ENCODE assay signal across 20 cellular contexts in genomic region chr2:209868595-209868994, GRCh38.
DNase-seq lines count a peak whose midpoint lies in the region; ATAC-seq, FAIRE-seq and TF ChIP-seq lines count a peak whose summit lies in the region.
"Had no signal": no experiment of that assay in that cellular context is flagged by ENCODE, and none has a peak within 500 bp of the region (broad histone marks: within the 10 kb centered on the region; RNA-seq: fewer than 3 reads in every experiment).

No MANE protein-coding gene starts in this region.

- H2AFZ ChIP-seq in IMR-90 (replicated peaks; ENCODE audit: low read length, poor library complexity) (no peak overlapping the region), H1 (ENCODE audit: low read length) (no peak overlapping the region)

- WGBS in A549 (ENCODE audit: missing lambda C conversion rate): 2% methylated on average over 4 of the region's 4 CpGs
- no CpG with 5 or more reads among the region's 4 CpGs for WGBS in IMR-90 (ENCODE audit: extremely low coverage in 2 of 2, insufficient read length in 1 of 2), 2 experiments
- 89% methylated on average over 4 of the region's 4 CpGs; no CpG with 5 or more reads in 1 of the 2 experiments for WGBS in H1 (ENCODE audit: extremely low coverage in 1 of 2, insufficient coverage in 1 of 2, insufficient read length in 1 of 2, insufficient replicate concordance in 2 of 2, low coverage in 1 of 2, low lambda C conversion rate in 2 of 2, missing lambda C conversion rate in 1 of 2), 2 experiments

- DNase-seq in A549 (ENCODE audit: low read depth in 1 of 2, low spot score in 1 of 2) (no peak), IMR-90 (no peak), H1 (ENCODE audit: low read depth in 1 of 2, low spot score in 2 of 2) (no peak)
- DNase-seq: 8988T; AML-193; Caco-2; Calu3; CD4-positive, alpha-beta T cell; CD8-positive, alpha-beta T cell; DMS79 treated with DMSO at 0.1 percent for 48 hours; GF-D8 had no signal

- no peak overlapping the region for H2BK20ac ChIP-seq in IMR-90 (ENCODE audit: low read depth, low read length)
- H2BK20ac ChIP-seq in H1 (ENCODE audit: low read length): no peak overlapping the region

- TF ChIP-seq EP300 in A549 (IDR thresholded peaks at IDR 0.05) (no peak), H1 (IDR thresholded peaks at IDR 0.05; ENCODE audit: borderline replicate concordance in 1 of 2, low read depth in 2 of 2, low read length in 2 of 2) (no peak)

- H3K4ac ChIP-seq in IMR-90 (ENCODE audit: low read depth, low read length): no peak overlapping the region
- no peak overlapping the region for H3K4ac ChIP-seq in H1 (replicated peaks; ENCODE audit: insufficient read length, low read depth, low read length)

- H3K79me2 ChIP-seq in H1 (ENCODE audit: control insufficient read depth in 1 of 2, insufficient read depth in 2 of 2, low read length in 2 of 2): no peaks in the 10 kb centered on the region

- no peak overlapping the region for H3K4me3 ChIP-seq in A549
- H3K4me3 ChIP-seq in IMR-90 (ENCODE audit: insufficient read depth, low read depth, low read length): no peak overlapping the region
- H3K4me3 ChIP-seq in H1 (ENCODE audit: extremely low read depth in 1 of 4, insufficient read depth in 2 of 4, low read depth in 3 of 4, low read length in 4 of 4): no peak overlapping the region
- H3K4me3 ChIP-seq: BLaER1 treated with 17β-estradiol and CSF1 and Interleukin-3, amounts not matched to agents 10 nM and 100 nM had no signal

- H4K5ac ChIP-seq in IMR-90 (ENCODE audit: low read depth, low read length) (no peak overlapping the region), H1 (ENCODE audit: insufficient read length, low read depth, low read length) (no peak overlapping the region)

- H4K20me1 ChIP-seq in IMR-90 (ENCODE audit: insufficient read depth, low read length) (no peaks in the 10 kb centered on the region), H1 (replicated peaks in 1 of 2; ENCODE audit: control insufficient read depth in 1 of 2, insufficient read depth in 2 of 2, low read length in 2 of 2) (no peaks in the 10 kb centered on the region)
- H4K20me1 ChIP-seq: BLaER1 treated with 17β-estradiol and CSF1 and Interleukin-3, amounts not matched to agents 10 nM and 100 nM had no signal

- H3K27ac ChIP-seq in A549 (no peak overlapping the region), IMR-90 (ENCODE audit: insufficient read depth, low read length) (no peak overlapping the region), H1 (ENCODE audit: low read depth, low read length) (no peak overlapping the region)
- H3K27ac ChIP-seq: BLaER1 treated with 17β-estradiol and CSF1 and Interleukin-3, amounts not matched to agents 10 nM and 100 nM; C4-2B had no signal

- H4K91ac ChIP-seq in IMR-90 (ENCODE audit: insufficient read depth, low read depth, low read length): no peak overlapping the region
- H4K91ac ChIP-seq in H1 (replicated peaks; ENCODE audit: insufficient read length, low read length): no peak overlapping the region

- no peak overlapping the region for H3K56ac ChIP-seq in IMR-90 (ENCODE audit: extremely low read depth, insufficient read depth, low read length)
- no peak overlapping the region for H3K56ac ChIP-seq in H1 (replicated peaks; ENCODE audit: insufficient read length, low read depth, low read length)

- no peak for TF ChIP-seq RAD21 in A549 (conservative IDR thresholded peaks at IDR 0.05 in 1 of 2, IDR thresholded peaks at IDR 0.05 in 1 of 2)
- no peak for TF ChIP-seq RAD21 in IMR-90 (IDR thresholded peaks at IDR 0.05; ENCODE audit: low read length)
- no peak for TF ChIP-seq RAD21 in H1 (IDR thresholded peaks at IDR 0.05 in 1 of 2, conservative IDR thresholded peaks at IDR 0.05 in 1 of 2; ENCODE audit: low read depth in 2 of 2, low read length in 2 of 2)

- no peak for TF ChIP-seq CTCF in A549 (IDR thresholded peaks at IDR 0.05)
- TF ChIP-seq CTCF in IMR-90 (conservative IDR thresholded peaks at IDR 0.05; ENCODE audit: low read depth, low read length): no peak
- no peak for TF ChIP-seq CTCF in H1 (IDR thresholded peaks at IDR 0.05; ENCODE audit: control extremely low read depth in 1 of 3, insufficient read depth in 1 of 3, low read depth in 1 of 3, low read length in 3 of 3)

- H3K36me3 ChIP-seq in IMR-90 (ENCODE audit: control insufficient read depth, insufficient read depth, low read length): no peaks in the 10 kb centered on the region
- no peaks in the 10 kb centered on the region for H3K36me3 ChIP-seq in H1 (ENCODE audit: control insufficient read depth in 2 of 4, insufficient read depth in 4 of 4, low read length in 3 of 4)
- H3K36me3 ChIP-seq: BLaER1 treated with 17β-estradiol and CSF1 and Interleukin-3, amounts not matched to agents 10 nM and 100 nM had no signal

- dilution Hi-C loops in IMR-90 (cut with HindIII; ENCODE audit: low sequenced_read_pairs, unreplicated experiment): no loop called here

- FAIRE-seq in A549 (lab: Jason Lieb, UNC) (no peak), H1 (lab: Jason Lieb, UNC) (no peak)
- FAIRE-seq: A204.1, D721Med, G401.6, GM12891, GM19239 had no signal

- H2BK5ac ChIP-seq in IMR-90 (ENCODE audit: low read depth, low read length, poor library complexity, severe bottlenecking) (no peak overlapping the region), H1 (ENCODE audit: low read depth, low read length) (no peak overlapping the region)

- no peak overlapping the region for H2BK12ac ChIP-seq in H1 (ENCODE audit: low read depth, low read length)

- TF ChIP-seq POLR2A in A549 (IDR thresholded peaks at IDR 0.05; ENCODE audit: low read length): no peak
- no peak for TF ChIP-seq POLR2A in IMR-90 (IDR thresholded peaks at IDR 0.05; ENCODE audit: low read depth, low read length)
- no peak for TF ChIP-seq POLR2A in H1 (IDR thresholded peaks at IDR 0.05; ENCODE audit: control extremely low read depth in 1 of 2, low read depth in 2 of 2, low read length in 2 of 2)

- BruUV-seq in IMR-90 (replicated peaks; lab: Mats Ljungman, UMichigan): no TSS peak

- ATAC-seq in A549 (no peak), IMR-90 (ENCODE audit: low read depth) (no peak), SK-N-SH treated with all-trans-retinoic acid at 6 μM for 48 hours (no peak), GM21723 (IDR thresholded peaks at IDR 0.05; ENCODE audit: unreplicated experiment) (no peak)
- ATAC-seq: CD8-positive, alpha-beta T cell had no signal

- in situ Hi-C loops in IMR-90 (cut with MboI; ENCODE audit: low sequenced_read_pairs): no loop called here

- H3K9me1 ChIP-seq in IMR-90 (ENCODE audit: insufficient read depth, low read length): no peaks in the 10 kb centered on the region

- no peaks in the 10 kb centered on the region for H3K27me3 ChIP-seq in IMR-90 (ENCODE audit: control insufficient read depth, insufficient read depth, low read length)
- H3K27me3 ChIP-seq in H1 (replicated peaks in 1 of 4; ENCODE audit: control insufficient read depth in 3 of 4, extremely low read depth in 1 of 4, insufficient read depth in 3 of 4, low read length in 3 of 4): no peaks in the 10 kb centered on the region; a peak in 2 of 7 replicates
- H3K27me3 ChIP-seq: BLaER1 treated with 17β-estradiol and CSF1 and Interleukin-3, amounts not matched to agents 10 nM and 100 nM had no signal

- H2BK120ac ChIP-seq in IMR-90 (ENCODE audit: low read depth, low read length): no peak overlapping the region
- H2BK120ac ChIP-seq in H1 (replicated peaks; ENCODE audit: low read depth, low read length): no peak overlapping the region

- H3K23ac ChIP-seq in IMR-90 (ENCODE audit: low read depth, low read length) (no peak overlapping the region), H1 (ENCODE audit: insufficient read length) (no peak overlapping the region)

- CTCF ChIA-PET in A549 (lab: Yijun Ruan, JAX) (no interaction called here), IMR-90 (lab: Yijun Ruan, JAX) (no interaction called here), H1 (lab: Charles Lee; ENCODE audit: partially characterized antibody) (interaction anchor here (1.6 kb wide), 1 partner anchor 39 kb away, joined by 4 read pairs; no protein-coding TSS in a partner anchor)

- H3K9ac ChIP-seq in IMR-90 (ENCODE audit: low read depth, low read length) (no peak overlapping the region), H1 (replicated peaks in 1 of 4; ENCODE audit: extremely low read depth in 1 of 4, low read depth in 3 of 4, low read length in 3 of 4) (no peak overlapping the region)
- H3K9ac ChIP-seq: BLaER1 treated with 17β-estradiol and CSF1 and Interleukin-3, amounts not matched to agents 10 nM and 100 nM had no signal

- no peaks in the 10 kb centered on the region for H3K4me1 ChIP-seq in A549
- H3K4me1 ChIP-seq in IMR-90 (ENCODE audit: control insufficient read depth, insufficient read depth, low read length): no peaks in the 10 kb centered on the region
- peaks cover 0 to 10% (median 0%) of the 10 kb centered on the region in 4 experiments; a peak in 2 of 7 replicates for H3K4me1 ChIP-seq in H1 (replicated peaks in 1 of 4; ENCODE audit: control insufficient read depth in 3 of 4, insufficient read depth in 4 of 4, low read length in 3 of 4)
- H3K4me1 ChIP-seq: BLaER1 treated with 17β-estradiol and CSF1 and Interleukin-3, amounts not matched to agents 10 nM and 100 nM; Caco-2 had no signal

- no peaks in the 10 kb centered on the region for H3K9me3 ChIP-seq in A549
- H3K9me3 ChIP-seq in IMR-90 (ENCODE audit: control insufficient read depth, insufficient read depth, low read length): peaks cover 4% of the 10 kb centered on the region; the same call in 1 of the 2 replicates
- 0 out of 4 replicates have a peak, but pooled peaks cover 0 to 5% of the 10 kb centered on the region in 2 experiments for H3K9me3 ChIP-seq in H1 (ENCODE audit: insufficient read depth in 2 of 2, low read depth in 1 of 2, low read length in 1 of 2)
- H3K9me3 ChIP-seq: Caco-2 had no signal

- intact Hi-C loops in IMR-90 (cut with micrococcal nuclease): no loop called here

- no peak overlapping the region for H3K18ac ChIP-seq in IMR-90 (ENCODE audit: low read depth, low read length)
- H3K18ac ChIP-seq in H1 (ENCODE audit: extremely low read depth, low read length): no peak overlapping the region

- POLR2A ChIA-PET in A549 (lab: Yijun Ruan, JAX): no interaction called here
- POLR2A ChIA-PET in IMR-90 (lab: Charles Lee; ENCODE audit: unreplicated experiment): no interaction called here
- POLR2A ChIA-PET in H1 (lab: Charles Lee; ENCODE audit: partially characterized antibody): no interaction called here

- H3K14ac ChIP-seq in IMR-90 (replicated peaks; ENCODE audit: low read depth, low read length) (no peak overlapping the region), H1 (ENCODE audit: insufficient read length) (no peak overlapping the region)

- H2BK15ac ChIP-seq in IMR-90 (ENCODE audit: low read depth, low read length) (no peak overlapping the region), H1 (ENCODE audit: low read length) (no peak overlapping the region)

- no peak overlapping the region for H3K4me2 ChIP-seq in A549
- H3K4me2 ChIP-seq in IMR-90 (ENCODE audit: low read depth, low read length): no peak overlapping the region
- H3K4me2 ChIP-seq in H1 (ENCODE audit: insufficient read depth in 1 of 2, low read depth in 2 of 2, low read length in 2 of 2): no peak overlapping the region
- H3K4me2 ChIP-seq: BLaER1 treated with 17β-estradiol and CSF1 and Interleukin-3, amounts not matched to agents 10 nM and 100 nM had no signal

- H4K8ac ChIP-seq in IMR-90 (ENCODE audit: low read depth in 2 of 2, low read length in 2 of 2) (no peak overlapping the region), H1 (ENCODE audit: extremely low read depth, insufficient read depth, low read length) (no peak overlapping the region)

- H3K79me1 ChIP-seq in IMR-90 (ENCODE audit: low read depth in 1 of 2, low read length in 2 of 2) (no peaks in the 10 kb centered on the region), H1 (ENCODE audit: low read depth, low read length) (no peaks in the 10 kb centered on the region)

- no peaks in the 10 kb centered on the region for H3K23me2 ChIP-seq in H1 (ENCODE audit: low read depth, low read length)

- no peak overlapping the region for H2AK5ac ChIP-seq in IMR-90 (ENCODE audit: low read depth, low read length)
- H2AK5ac ChIP-seq in H1 (ENCODE audit: low read depth, low read length): no peak overlapping the region

- H2AK9ac ChIP-seq in IMR-90 (replicated peaks; ENCODE audit: low read depth, low read length, poor library complexity): no peak overlapping the region

Comparison
In these comparisons a context has a peak if more than half of its experiments do, and no peak if none do; other contexts are left out.
1. Of the 18 proteins assayed by ChIP-seq in both H1 and A549: peak only in H1: none; only in A549: none; in both: MAFK; in neither: 17.